In genomic region chr2:162073776-162074578, GRCh38 we compare ENCODE assay signal across 8 cellular contexts. TPM values are rescaled to one million over a fixed set of nuclear protein-coding genes. Genes with fewer than 3 reads are reported as not detected.
DNase-seq lines count a peak whose midpoint lies in the region; ATAC-seq and TF ChIP-seq lines count a peak whose summit lies in the region.

DPP4 (minus strand) TSS chr2:162074215; CDS start chr2:162073981, 234 bp downstream.

- peak within 1 kb of the TSS; percentile 71 to 72 for H3K4me3 ChIP-seq in DND-41 (ENCODE audit: low read depth in 1 of 2, low read length in 2 of 2)

- no peaks in the 10 kb centered on the region for H4K20me1 ChIP-seq in DND-41 (ENCODE audit: insufficient read depth, low read length)

- peaks cover 65% of the 10 kb centered on the region for H3K79me2 ChIP-seq in DND-41 (ENCODE audit: insufficient read depth, low read length)

- peak; percentile 62 for DNase-seq in DND-41
- DNase-seq in effector CD4-positive, alpha-beta T cell: peak; percentile 17
- DNase-seq in mucosa of gallbladder (ENCODE audit: low spot score): peak; percentile 70
- peak; percentile 21 to 78 (median 50) for DNase-seq in stimulated activated naive CD4-positive, alpha-beta T cell (lab: John Stamatoyannopoulos, UW)
- no peak for DNase-seq in NCI-H2029 (lab: John Stamatoyannopoulos, UW)

- peak within 1 kb of the TSS; percentile 70 for H3K4me2 ChIP-seq in DND-41 (ENCODE audit: insufficient read depth, low read length)

- peaks cover 45% of the 10 kb centered on the region for H3K36me3 ChIP-seq in DND-41 (ENCODE audit: insufficient read depth, low read length)

- peaks cover 15% of the 10 kb centered on the region for H3K9me3 ChIP-seq in DND-41 (ENCODE audit: insufficient read depth, low read length, severe bottlenecking)

- peak within 1 kb of the TSS; percentile 94 for H3K27ac ChIP-seq in DND-41 (ENCODE audit: low read length)

- TF ChIP-seq CTCF in DND-41 (IDR thresholded peaks at IDR 0.05; ENCODE audit: borderline replicate concordance, extremely low read depth, low read length, poor library complexity, severe bottlenecking): peak; percentile 32

- H3K27me3 ChIP-seq in DND-41 (ENCODE audit: insufficient read depth, low read length, poor library complexity): no peaks in the 10 kb centered on the region

- peaks cover 59% of the 10 kb centered on the region for H3K4me1 ChIP-seq in DND-41 (ENCODE audit: insufficient read depth, low read length)

- peak; percentile 60 for ATAC-seq in DND-41 (ENCODE audit: insufficient read depth, low read depth)
- ATAC-seq in GM19468 (IDR thresholded peaks at IDR 0.05; ENCODE audit: extremely low read depth, unreplicated experiment): peak; percentile 97
- peak; percentile 94 for ATAC-seq in HG03571 (IDR thresholded peaks at IDR 0.05; ENCODE audit: unreplicated experiment)
- ATAC-seq in activated CD4-positive, CD25-positive, alpha-beta regulatory T cell treated with anti-CD3 and anti-CD28 coated beads, Interleukin-2, amount 50 U/mL, for 24 hours: peak; percentile 59 to 70

- peak within 1 kb of the TSS; percentile 99 for H3K9ac ChIP-seq in DND-41 (ENCODE audit: low read depth, low read length)

- H2AFZ ChIP-seq in DND-41 (ENCODE audit: low read depth, low read length): peak within 1 kb of the TSS; percentile 80

RNA-seq across cellular contexts. Expression of gene DPP4, which starts in this region (rescaled TPM):
- total RNA-seq in mucosa of gallbladder: 28.1 TPM
